ENCODE assay signal across 2 cellular contexts in genomic region chr16:85621698-85622433, GRCh38.
TF ChIP-seq lines count a peak whose summit lies in the region.

No MANE protein-coding gene starts in this region.

TF ChIP-seq in HEK293, 187 proteins besides CTCF, POLR2A, EP300 and RAD21 (continued from another document):
- TF ChIP-seq ZNF600 (tag by site-specific recombination; IDR thresholded peaks at IDR 0.05) (0 out of 2 replicates have a peak, but pooled peaks have one; percentile 35), ZNF701 (tag by site-specific recombination; IDR thresholded peaks at IDR 0.05) (no peak), ZNF621 (tag by site-specific recombination; IDR thresholded peaks at IDR 0.05) (no peak), ZNF423 (tag by site-specific recombination; IDR thresholded peaks at IDR 0.05) (no peak), PATZ1 (tag by site-specific recombination; IDR thresholded peaks at IDR 0.05) (no peak), ZNF155 (tag by site-specific recombination; IDR thresholded peaks at IDR 0.05) (no peak), ZNF223 (tag by site-specific recombination; IDR thresholded peaks at IDR 0.05) (no peak), ZNF660 (tag by site-specific recombination; IDR thresholded peaks at IDR 0.05) (no peak)

TF ChIP-seq in HepG2, 621 proteins besides CTCF, POLR2A, EP300 and RAD21 (continued from another document and continues in another):
- TF ChIP-seq ZNF740 (CRISPR knock-in tag; IDR thresholded peaks at IDR 0.05) (no peak), POGZ (CRISPR knock-in tag; IDR thresholded peaks at IDR 0.05) (no peak), SAFB2 (CRISPR knock-in tag; IDR thresholded peaks at IDR 0.05; ENCODE audit: borderline replicate concordance, low read depth) (peak; percentile 62; the same call in 1 of the 2 replicates), ZKSCAN8 (CRISPR knock-in tag; IDR thresholded peaks at IDR 0.05; ENCODE audit: borderline replicate concordance) (peak; percentile 68; the same call in 1 of the 2 replicates), HNRNPL (IDR thresholded peaks at IDR 0.05; ENCODE audit: low read depth, low read length) (no peak), THRA (CRISPR knock-in tag; IDR thresholded peaks at IDR 0.05; ENCODE audit: borderline replicate concordance) (no peak), NCOR1 (IDR thresholded peaks at IDR 0.05; ENCODE audit: borderline replicate concordance, low read length) (peak; percentile 84; the same call in 1 of the 2 replicates), MIER3 (CRISPR knock-in tag; IDR thresholded peaks at IDR 0.05; ENCODE audit: borderline replicate concordance) (peak; percentile 49; the same call in 1 of the 2 replicates), MATR3 (CRISPR knock-in tag; IDR thresholded peaks at IDR 0.05) (no peak), ZNF576 (CRISPR knock-in tag; IDR thresholded peaks at IDR 0.05) (no peak), HOXA3 (CRISPR knock-in tag; IDR thresholded peaks at IDR 0.05) (peak; percentile 55; the same call in 1 of the 2 replicates), ZNF704 (CRISPR knock-in tag; IDR thresholded peaks at IDR 0.05; ENCODE audit: borderline replicate concordance) (no peak), ZNF160 (CRISPR knock-in tag; IDR thresholded peaks at IDR 0.05) (no peak), MAZ (IDR thresholded peaks at IDR 0.05; ENCODE audit: borderline replicate concordance, low read depth, low read length) (no peak), MAZ (CRISPR knock-in tag; IDR thresholded peaks at IDR 0.05; ENCODE audit: low read depth) (no peak), ZNF629 (CRISPR knock-in tag; conservative IDR thresholded peaks at IDR 0.05) (no peak), THAP11 (CRISPR knock-in tag; IDR thresholded peaks at IDR 0.05) (peak; percentile 48), IKZF1 (IDR thresholded peaks at IDR 0.05) (no peak), DRAP1 (CRISPR knock-in tag; IDR thresholded peaks at IDR 0.05) (peak; percentile 69; the same call in 1 of the 2 replicates), ZNF431 (CRISPR knock-in tag; IDR thresholded peaks at IDR 0.05; ENCODE audit: borderline replicate concordance, low read depth) (no peak), ZNF782 (CRISPR knock-in tag; IDR thresholded peaks at IDR 0.05; ENCODE audit: borderline replicate concordance) (no peak), KLF13 (CRISPR knock-in tag; IDR thresholded peaks at IDR 0.05) (no peak), ZNF580 (CRISPR knock-in tag; IDR thresholded peaks at IDR 0.05; ENCODE audit: borderline replicate concordance, low read depth) (no peak), GMEB2 (CRISPR knock-in tag; IDR thresholded peaks at IDR 0.05; ENCODE audit: low read depth) (no peak), ZNF383 (CRISPR knock-in tag; IDR thresholded peaks at IDR 0.05; ENCODE audit: borderline replicate concordance) (peak; percentile 79; the same call in 1 of the 2 replicates), U2AF2 (IDR thresholded peaks at IDR 0.05; ENCODE audit: low read depth, low read length) (no peak), ZNF136 (CRISPR knock-in tag; IDR thresholded peaks at IDR 0.05; ENCODE audit: low read depth) (no peak), FOXA1 (IDR thresholded peaks at IDR 0.05) (no peak), FOXA1 (CRISPR knock-in tag; IDR thresholded peaks at IDR 0.05) (peak; percentile 59), ZHX1 (CRISPR knock-in tag; IDR thresholded peaks at IDR 0.05; ENCODE audit: low read depth) (no peak), CENPT (CRISPR knock-in tag; IDR thresholded peaks at IDR 0.05; ENCODE audit: low read depth) (no peak), ZNF652 (CRISPR knock-in tag; IDR thresholded peaks at IDR 0.05; ENCODE audit: borderline replicate concordance, low read depth) (no peak), HMGXB4 (CRISPR knock-in tag; IDR thresholded peaks at IDR 0.05; ENCODE audit: borderline replicate concordance in 1 of 2, low read depth in 1 of 2) (no peak), ARNTL (CRISPR knock-in tag; IDR thresholded peaks at IDR 0.05) (peak; percentile 81), ZSCAN20 (CRISPR knock-in tag; IDR thresholded peaks at IDR 0.05; ENCODE audit: borderline replicate concordance) (no peak), ZNF10 (CRISPR knock-in tag; IDR thresholded peaks at IDR 0.05; ENCODE audit: borderline replicate concordance, low read depth) (no peak), ZSCAN29 (CRISPR knock-in tag; conservative IDR thresholded peaks at IDR 0.05) (0 out of 2 replicates have a peak, but pooled peaks have one; percentile 4), ZNF770 (CRISPR knock-in tag; IDR thresholded peaks at IDR 0.05) (no peak), ZNF639 (CRISPR knock-in tag; conservative IDR thresholded peaks at IDR 0.05) (no peak), PITX1 (CRISPR knock-in tag; IDR thresholded peaks at IDR 0.05) (peak; percentile 15; the same call in 1 of the 2 replicates), MIER2 (CRISPR knock-in tag; IDR thresholded peaks at IDR 0.05) (peak; percentile 95), EHMT2 (IDR thresholded peaks at IDR 0.05; ENCODE audit: borderline replicate concordance, low read depth, low read length) (peak; percentile 40; the same call in 1 of the 2 replicates), CREB3 (CRISPR knock-in tag; IDR thresholded peaks at IDR 0.05) (no peak), ZBTB3 (CRISPR knock-in tag; IDR thresholded peaks at IDR 0.05; ENCODE audit: borderline replicate concordance, low read depth) (no peak), FOXK1 (CRISPR knock-in tag; IDR thresholded peaks at IDR 0.05; ENCODE audit: borderline replicate concordance, low read depth) (peak; percentile 44; the same call in 1 of the 2 replicates), NKX3-1 (CRISPR knock-in tag; IDR thresholded peaks at IDR 0.05) (no peak), SPEN (CRISPR knock-in tag; IDR thresholded peaks at IDR 0.05; ENCODE audit: low read depth) (peak; percentile 61; the same call in 1 of the 2 replicates), ZFP37 (CRISPR knock-in tag; IDR thresholded peaks at IDR 0.05; ENCODE audit: borderline replicate concordance) (0 out of 2 replicates have a peak, but pooled peaks have one; percentile 73), MED1 (CRISPR knock-in tag; IDR thresholded peaks at IDR 0.05) (peak; percentile 78), NFYC (CRISPR knock-in tag; IDR thresholded peaks at IDR 0.05) (no peak), TBL1XR1 (IDR thresholded peaks at IDR 0.05; ENCODE audit: borderline replicate concordance, low read length, partially characterized antibody) (peak; percentile 56), FOXP1 (IDR thresholded peaks at IDR 0.05) (no peak), FOXP1 (CRISPR knock-in tag; IDR thresholded peaks at IDR 0.05) (no peak)
